In the genomic region with DNA sequence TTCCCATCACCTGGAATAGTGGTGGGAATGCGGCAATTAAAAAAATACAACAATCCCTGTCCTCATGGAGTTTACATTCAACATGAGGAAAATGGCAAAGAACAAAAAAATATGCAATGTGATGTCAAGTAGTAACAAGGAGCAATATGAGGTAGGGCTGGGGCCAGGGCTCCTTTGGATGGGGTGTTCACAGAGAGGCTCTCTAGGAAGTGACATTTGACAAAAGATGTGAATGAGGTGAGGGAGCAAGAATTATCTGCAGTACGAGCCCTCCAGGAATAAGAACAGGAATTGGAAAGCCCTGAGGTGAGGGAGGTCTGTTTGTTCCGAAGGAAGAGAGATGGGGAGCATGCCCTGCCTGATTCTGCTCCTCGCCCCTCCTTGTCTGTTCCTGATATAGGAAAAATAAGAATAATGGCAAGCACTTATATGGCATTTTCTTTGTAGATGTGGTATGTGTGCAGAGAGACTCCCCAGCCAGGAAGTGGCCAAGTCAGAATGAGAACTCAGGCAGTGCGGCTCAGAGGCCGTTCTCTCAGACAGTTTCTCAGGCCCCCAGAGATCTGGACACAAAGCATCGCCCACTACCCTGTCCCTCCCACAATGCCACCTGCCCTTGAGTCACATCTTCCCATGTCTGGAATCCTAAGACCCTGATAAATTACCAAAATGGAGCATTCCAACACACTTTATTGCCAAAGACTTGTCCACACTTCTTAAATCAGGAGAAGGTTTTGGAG, we compare ENCODE assay signal across 12 cellular contexts.
DNase-seq lines count a peak whose midpoint lies in the region; ATAC-seq and TF ChIP-seq lines count a peak whose summit lies in the region.
"Had no signal": no experiment of that assay in that cellular context is flagged by ENCODE, and none has a peak within 500 bp of the region (broad histone marks: within the 10 kb centered on the region; RNA-seq: fewer than 3 reads in every experiment).

No MANE protein-coding gene starts in this region.

- H3K27me3 ChIP-seq in left lung = no peaks in the 10 kb centered on the region

- H3K36me3 ChIP-seq in left lung = peaks cover 0 to 47% of the 10 kb centered on the region in 2 donors

- no peaks in the 10 kb centered on the region for H3K9me3 Mint-ChIP-seq in activated CD4-positive, alpha-beta memory T cell treated with anti-CD3 and anti-CD28 coated beads, Interleukin-2, amount 10 ng/mL, durations not matched to agents 7 days and 5 days

- peaks cover 72% of the 10 kb centered on the region for H3K36me3 Mint-ChIP-seq in activated CD4-positive, alpha-beta memory T cell treated with anti-CD3 and anti-CD28 coated beads, Interleukin-2, amount 10 ng/mL, durations not matched to agents 7 days and 5 days (ENCODE audit: low read depth)

- TF ChIP-seq CTCF in left lung (IDR thresholded peaks at IDR 0.05) = no peak

- DNase-seq in CD1c-positive myeloid dendritic cell (ENCODE audit: extremely low spot score) (peak; percentile 12), RPMI8226 (no peak), nucleus accumbens (lab: John Stamatoyannopoulos, UW) (no peak), H4 (ENCODE audit: low spot score) (no peak), left lung (no peak)
- peak; percentile 24 for DNase-seq in activated CD4-positive, alpha-beta memory T cell treated with anti-CD3 and anti-CD28 coated beads, Interleukin-2, amount 10 ng/mL, durations not matched to agents 7 days and 5 days
- DNase-seq: amniotic stem cell, NCI-H524 treated with DMSO at 0.1 percent for 48 hours, psoas muscle had no signal

- H3K27ac ChIP-seq in left lung = peak overlapping the region in 1 of 2 donors; percentile 9
- H3K27ac ChIP-seq: psoas muscle had no signal

- no peak overlapping the region for H3K4me3 Mint-ChIP-seq in activated CD4-positive, alpha-beta memory T cell treated with anti-CD3 and anti-CD28 coated beads, Interleukin-2, amount 10 ng/mL, durations not matched to agents 7 days and 5 days

- CTCF ChIA-PET in activated CD4-positive, alpha-beta memory T cell treated with anti-CD3 and anti-CD28 coated beads, Interleukin-2, amount 10 ng/mL, durations not matched to agents 7 days and 5 days (lab: Charles Lee) = no interaction called here

- H3K4me1 Mint-ChIP-seq in activated CD4-positive, alpha-beta memory T cell treated with anti-CD3 and anti-CD28 coated beads, Interleukin-2, amount 10 ng/mL, durations not matched to agents 7 days and 5 days = peaks cover 26% of the 10 kb centered on the region

- H3K4me1 ChIP-seq in left lung = peaks cover 0 to 10% of the 10 kb centered on the region in 2 donors
- H3K4me1 ChIP-seq: psoas muscle had no signal

- H3K4me3 ChIP-seq in left lung = no peak overlapping the region
- H3K4me3 ChIP-seq: psoas muscle had no signal

- ATAC-seq in GM19035 (IDR thresholded peaks at IDR 0.05; ENCODE audit: unreplicated experiment) (peak; percentile 83), HG02884 (IDR thresholded peaks at IDR 0.05; ENCODE audit: unreplicated experiment) (peak; percentile 75), left lung (no peak)
- ATAC-seq: esophagus mucosa, psoas muscle had no signal

- intact Hi-C loops in left lung (cut with DNase I) = no loop called here

- POLR2A ChIA-PET in activated CD4-positive, alpha-beta memory T cell treated with anti-CD3 and anti-CD28 coated beads, Interleukin-2, amount 10 ng/mL, durations not matched to agents 7 days and 5 days (lab: Charles Lee) = no interaction called here

- H3K27me3 Mint-ChIP-seq in activated CD4-positive, alpha-beta memory T cell treated with anti-CD3 and anti-CD28 coated beads, Interleukin-2, amount 10 ng/mL, durations not matched to agents 7 days and 5 days = no peaks in the 10 kb centered on the region

- H3K27ac Mint-ChIP-seq in activated CD4-positive, alpha-beta memory T cell treated with anti-CD3 and anti-CD28 coated beads, Interleukin-2, amount 10 ng/mL, durations not matched to agents 7 days and 5 days = peak overlapping the region; percentile 45

- H3K9me3 ChIP-seq in left lung = no peaks in the 10 kb centered on the region
- H3K9me3 ChIP-seq: psoas muscle had no signal

Comparison
In these comparisons a context has a peak if more than half of its experiments do, and no peak if none do; other contexts are left out.
1. DNase-seq: peak in CD1c-positive myeloid dendritic cell (single experiment) and activated CD4-positive, alpha-beta memory T cell treated with anti-CD3 and anti-CD28 coated beads, Interleukin-2, amount 10 ng/mL, durations not matched to agents 7 days and 5 days (single experiment); none in RPMI8226 (single experiment), nucleus accumbens (0 of 56), H4 (single experiment) and left lung (0 of 2).